27 cellular contexts compared by ENCODE assay signal in the genomic region with DNA sequence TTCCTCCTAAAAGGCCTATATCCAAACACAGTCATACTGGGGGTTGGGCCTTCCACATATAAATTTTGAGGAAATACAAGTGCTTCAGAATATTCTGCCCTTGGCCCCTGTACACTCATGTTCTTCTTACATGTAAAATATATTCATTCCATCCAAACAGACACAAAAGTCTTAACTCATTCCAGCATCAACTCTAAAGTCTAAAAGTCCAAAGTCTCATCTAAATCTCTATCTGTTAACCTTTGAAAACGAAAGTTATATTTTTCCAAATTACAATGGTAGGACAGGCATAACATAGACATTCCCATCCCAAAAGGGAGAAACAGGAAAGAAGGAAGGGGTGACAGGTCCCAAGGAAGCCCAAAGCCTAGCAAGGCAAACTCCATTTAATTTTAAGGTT.
"Had no signal": no experiment of that assay in that cellular context is flagged by ENCODE, and none has a peak within 500 bp of the region (broad histone marks: within the 10 kb centered on the region; RNA-seq: fewer than 3 reads in every experiment).

No MANE protein-coding gene starts in this region.

- FAIRE-seq: urothelium cell line had no signal

- H3K27me3 ChIP-seq: stomach, suprapubic skin, testis, thyroid gland, tibial artery, tibial nerve, transverse colon, upper lobe of left lung, upper lobe of right lung, uterus, vagina had no signal

- H3K4me3 ChIP-seq: stomach, suprapubic skin, testis, thoracic aorta, thyroid gland, tibial artery, tibial nerve, transverse colon, upper lobe of left lung, upper lobe of right lung, uterus, vagina had no signal

- ATAC-seq: stimulated activated effector memory CD8-positive, alpha-beta T cell treated with anti-CD3 and anti-CD28 coated beads, Interleukin-12 subunit alpha, Interleukin-12 subunit beta, amount 100 ng/mL, for 72 hours; stimulated activated memory B cell treated with anti-CD40 and anti-IgM and Interleukin-4, amounts not matched to agents 10 μg/mL and 1 μg/mL and 100 μg/mL, for 72 hours; stimulated activated naive B cell treated with anti-CD40 and anti-IgM and Interleukin-4, amounts not matched to agents 10 μg/mL and 1 μg/mL and 100 μg/mL, for 72 hours; stimulated activated naive CD8-positive, alpha-beta T cell treated with anti-CD3 and anti-CD28 coated beads, Interleukin-15, amount 100 ng/mL, for 72 hours; stimulated activated naive CD8-positive, alpha-beta T cell treated with anti-CD3 and anti-CD28 coated beads, Interleukin-15, Interleukin-2, amounts not matched to agents 100 U/mL and 50 U/mL, for 24 hours; upper lobe of right lung had no signal

- H3K4me1 ChIP-seq: stomach, suprapubic skin, testis, thyroid gland, tibial nerve, transverse colon, upper lobe of left lung, upper lobe of right lung, uterus, vagina had no signal

- H3K36me3 ChIP-seq: suprapubic skin, thoracic aorta, thyroid gland, tibial artery, transverse colon, upper lobe of left lung, upper lobe of right lung, uterus, vagina had no signal

- DNase-seq: stimulated activated CD4-positive, alpha-beta T cell treated with anti-CD3 and anti-CD28 coated beads, Interleukin-2, amount 100 ng/mL, for 48 hours; stimulated activated CD4-positive, alpha-beta T cell treated with anti-CD3 and anti-CD28 coated beads, Interleukin-4, amount 100 ng/mL, for 1 hour; stimulated activated CD4-positive, alpha-beta T cell treated with anti-CD3 and anti-CD28 coated beads, Interleukin-4, amount 100 ng/mL, for 24 hours; stimulated activated CD4-positive, alpha-beta T cell treated with anti-CD3 and anti-CD28 coated beads, Interleukin-4, amount 100 ng/mL, for 4 hours; stimulated activated CD8-positive, alpha-beta memory T cell treated with anti-CD3 and anti-CD28 coated beads, Interleukin-4, amount 100 ng/mL, for 48 hours; stimulated activated naive B cell treated with anti-CD40 and anti-IgM and Interleukin-4, amounts not matched to agents 10 μg/mL and 1 μg/mL and 100 μg/mL, for 72 hours; stimulated activated naive CD4-positive, alpha-beta T cell; stimulated activated naive CD4-positive, alpha-beta T cell treated with Interleukin-2 at 50 U/mL for 16 hours; stimulated activated naive CD8-positive, alpha-beta T cell treated with anti-CD3 and anti-CD28 coated beads, Interleukin-15, amount 100 ng/mL, for 72 hours; stimulated activated naive CD8-positive, alpha-beta T cell treated with anti-CD3 and anti-CD28 coated beads, Interleukin-15, Interleukin-2, amounts not matched to agents 100 U/mL and 50 U/mL, for 24 hours; stomach; substantia nigra; testis; thyroid gland; tibial artery; transverse colon; trophoblast cell; upper lobe of left lung; upper lobe of right lung; uterus had no signal

- H3K9me3 ChIP-seq: suprapubic skin, testis, thyroid gland, upper lobe of right lung, vagina had no signal

- H3K27ac ChIP-seq: stomach, suprapubic skin, testis, thoracic aorta, thyroid gland, tibial artery, tibial nerve, transverse colon, upper lobe of left lung, upper lobe of right lung, uterus, vagina had no signal
